ENCODE assay signal across 8 cellular contexts in genomic region chr19:37654833-37655688, GRCh38. TPM values are rescaled to one million over a fixed set of nuclear protein-coding genes. Genes with fewer than 3 reads are reported as not detected.
A peak's percentile ranks its signal among the peaks of the same experiment; 100 is the strongest.
DNase-seq lines count a peak whose midpoint lies in the region; ATAC-seq and TF ChIP-seq lines count a peak whose summit lies in the region.

Gene ZFP30, minus strand, starts transcription at chr19:37655465. Its CDS starts 7,643 bp downstream, at chr19:37647822.

- H3K4me3 Mint-ChIP-seq in activated naive CD8-positive, alpha-beta T cell treated with anti-CD3 and anti-CD28 coated beads, Interleukin-2, amount 50 U/mL, for 24 hours, result peak within 1 kb of the TSS; percentile 83

- H3K36me3 Mint-ChIP-seq in activated naive CD8-positive, alpha-beta T cell treated with anti-CD3 and anti-CD28 coated beads, Interleukin-2, amount 50 U/mL, for 24 hours (ENCODE audit: low read depth), result peaks cover 29% of the 10 kb centered on the region

- peak within 1 kb of the TSS; percentile 94 for H3K27ac Mint-ChIP-seq in activated naive CD8-positive, alpha-beta T cell treated with anti-CD3 and anti-CD28 coated beads, Interleukin-2, amount 50 U/mL, for 24 hours

- DNase-seq in DMS53 (lab: John Stamatoyannopoulos, UW), result peak; percentile 96
- peak; percentile 58 to 61 for DNase-seq in Kasumi-1 (lab: John Stamatoyannopoulos, UW)
- DNase-seq in activated naive CD8-positive, alpha-beta T cell treated with anti-CD3 and anti-CD28 coated beads, Interleukin-2, amount 50 U/mL, for 24 hours, result peak; percentile 87
- peak; percentile 78 to 95 (median 93) for DNase-seq in heart left ventricle
- DNase-seq in pons (ENCODE audit: low spot score), result peak; percentile 89
- peak; percentile 88 to 95 for DNase-seq in tibial artery

- TF ChIP-seq CTCF in heart left ventricle (IDR thresholded peaks at IDR 0.05), result peak in 2 of 12 donors; percentile 1 to 4
- TF ChIP-seq CTCF in tibial artery (IDR thresholded peaks at IDR 0.05), result no peak

- no peaks in the 10 kb centered on the region for H3K36me3 ChIP-seq in heart left ventricle
- peaks cover 0 to 10% (median 0%) of the 10 kb centered on the region in 3 donors for H3K36me3 ChIP-seq in tibial artery

- peaks cover 19% of the 10 kb centered on the region for H3K9me3 Mint-ChIP-seq in activated naive CD8-positive, alpha-beta T cell treated with anti-CD3 and anti-CD28 coated beads, Interleukin-2, amount 50 U/mL, for 24 hours

- H3K9me3 ChIP-seq in heart left ventricle (no peaks in the 10 kb centered on the region), tibial artery (peaks cover 0 to 11% (median 0%) of the 10 kb centered on the region in 3 donors)

- intact Hi-C loops in heart left ventricle (cut with DNase I), result loop anchor here in 4 of 10 donors (2.0 to 10.0 kb wide), 9 partner anchors 37 to 188 kb away; partner anchors contain the start of genes ZNF607 (in 3 of the 4), ZNF540 (in 2 of the 4), ZNF569 (in 2 of the 4) and ZNF570 (in 2 of the 4)
- intact Hi-C loops in tibial artery (cut with DNase I; ENCODE audit: low total_unique reads), result loop anchor here (2.0 to 5.0 kb wide), 2 partner anchors 58 to 148 kb away; partner anchors contain the start of gene ZNF793

- H3K27me3 Mint-ChIP-seq in activated naive CD8-positive, alpha-beta T cell treated with anti-CD3 and anti-CD28 coated beads, Interleukin-2, amount 50 U/mL, for 24 hours, result no peaks in the 10 kb centered on the region

- H3K27ac ChIP-seq in heart left ventricle (peak within 1 kb of the TSS; percentile 80 to 95 (median 91)), tibial artery (peak within 1 kb of the TSS; percentile 87 to 91)

- H3K4me3 ChIP-seq in heart left ventricle, result peak within 1 kb of the TSS; percentile 67 to 90 (median 77)
- H3K4me3 ChIP-seq in tibial artery, result peak within 1 kb of the TSS; percentile 67 to 77

- peaks cover 35% of the 10 kb centered on the region for H3K4me1 Mint-ChIP-seq in activated naive CD8-positive, alpha-beta T cell treated with anti-CD3 and anti-CD28 coated beads, Interleukin-2, amount 50 U/mL, for 24 hours

- peak; percentile 58 for ATAC-seq in GM21737 (IDR thresholded peaks at IDR 0.05; ENCODE audit: unreplicated experiment)
- peak; percentile 88 for ATAC-seq in SK-N-SH treated with all-trans-retinoic acid at 6 μM for 48 hours
- peak; percentile 82 for ATAC-seq in activated naive CD8-positive, alpha-beta T cell treated with anti-CD3 and anti-CD28 coated beads, Interleukin-2, amount 50 U/mL, for 24 hours
- peak; percentile 93 to 98 (median 94) for ATAC-seq in heart left ventricle

- H3K27me3 ChIP-seq in heart left ventricle (no peaks in the 10 kb centered on the region), tibial artery (no peaks in the 10 kb centered on the region)

- H3K4me1 ChIP-seq in heart left ventricle, result peaks cover 5 to 27% (median 14%) of the 10 kb centered on the region in 12 donors
- H3K4me1 ChIP-seq in tibial artery, result peaks cover 0 to 25% (median 16%) of the 10 kb centered on the region in 4 donors

- TF ChIP-seq POLR2A in heart left ventricle (IDR thresholded peaks at IDR 0.05), result peak in 1 of 2 donors; percentile 51

- 0 to 1% (median 0%) methylated on average over 25 to 66 of the region's 66 CpGs for WGBS in heart left ventricle, 4 donors

TF ChIP-seq in SK-N-SH treated with all-trans-retinoic acid at 6 μM for 48 hours, 23 proteins besides CTCF, POLR2A, EP300 and RAD21:
- TF ChIP-seq RARB (CRISPR knock-in tag; IDR thresholded peaks at IDR 0.05) (no peak), PATZ1 (CRISPR knock-in tag; IDR thresholded peaks at IDR 0.05; ENCODE audit: borderline replicate concordance) (peak; percentile 88; the same call in 1 of the 2 replicates)

RNA-seq across cellular contexts. Expression of gene ZFP30, which starts in this region (rescaled TPM):
- 10 to 100 TPM in 1 of 9 donors, 1 to 10 TPM in 8; 3.8 to 12.5 (median 7.5) TPM for total RNA-seq in heart left ventricle
- polyA plus RNA-seq in heart left ventricle, result 1 to 10 TPM; 3.4 to 3.6 TPM

Comparison
In these comparisons a context has a peak if more than half of its experiments do, and no peak if none do; other contexts are left out.
1. Peak in every context shown above with its lines: DNase-seq, ATAC-seq, H3K4me3 ChIP-seq and H3K27ac ChIP-seq.